Comparison of ENCODE assay signal across 16 cellular contexts in genomic region chr1:201984446-201984845, GRCh38. TPM values are rescaled to one million over a fixed set of nuclear protein-coding genes. Genes with fewer than 3 reads are reported as not detected.
DNase-seq lines count a peak whose midpoint lies in the region; ATAC-seq, FAIRE-seq and TF ChIP-seq lines count a peak whose summit lies in the region.
"Had no signal": no experiment of that assay in that cellular context is flagged by ENCODE, and none has a peak within 500 bp of the region (broad histone marks: within the 10 kb centered on the region; RNA-seq: fewer than 3 reads in every experiment).

No MANE protein-coding gene starts in this region.

- peaks cover 24% of the 10 kb centered on the region for H3K4me1 Mint-ChIP-seq in T-helper 17 cell
- H3K4me1 Mint-ChIP-seq in immature natural killer cell = peaks cover 24 to 33% of the 10 kb centered on the region in 2 donors

- H3K27ac ChIP-seq in HepG2 (ENCODE audit: extremely low read length, insufficient read depth, low read length) (no peak overlapping the region), right lobe of liver (no peak overlapping the region), upper lobe of right lung (no peak overlapping the region)
- H3K27ac ChIP-seq: parathyroid adenoma had no signal

- ATAC-seq in HepG2 (no peak), right lobe of liver (no peak), T-helper 17 cell (no peak), upper lobe of right lung (no peak), HG02973 (IDR thresholded peaks at IDR 0.05; ENCODE audit: unreplicated experiment) (no peak)

- H3K27ac Mint-ChIP-seq in T-helper 17 cell (peak overlapping the region; percentile 96), immature natural killer cell (peak overlapping the region in 5 of 6 donors; percentile 20 to 90 (median 53))

- no TSS peak for BruUV-seq in HepG2 (replicated peaks; lab: Mats Ljungman, UMichigan)

- peak overlapping the region; percentile 92 for H3K4me2 ChIP-seq in HepG2 (ENCODE audit: low read depth, low read length)

- FAIRE-seq in HepG2 (lab: Jason Lieb, UNC) = no peak
- FAIRE-seq in RCC 7860 (lab: Jason Lieb, UNC) = no peak
- FAIRE-seq: GM12892 had no signal

- CTCF ChIA-PET in HepG2 (lab: Yijun Ruan, JAX; ENCODE audit: low intra/inter-chr PET ratio, low total read pairs) = no interaction called here

- H3K9ac ChIP-seq in HepG2 (ENCODE audit: insufficient read depth, low read depth, low read length) = no peak overlapping the region
- H3K9ac ChIP-seq: parathyroid adenoma had no signal

- H3K4me1 ChIP-seq in HepG2 (ENCODE audit: insufficient read depth, low read length) = peaks cover 26% of the 10 kb centered on the region
- peaks cover 0 to 15% (median 0%) of the 10 kb centered on the region in 4 donors for H3K4me1 ChIP-seq in right lobe of liver
- H3K4me1 ChIP-seq in upper lobe of right lung = peaks cover 13% of the 10 kb centered on the region
- H3K4me1 ChIP-seq: parathyroid adenoma had no signal

- H3K27me3 Mint-ChIP-seq in T-helper 17 cell = no peaks in the 10 kb centered on the region
- H3K27me3 Mint-ChIP-seq in immature natural killer cell (ENCODE audit: low read depth in 3 of 3) = peaks cover 2 to 5% (median 4%) of the 10 kb centered on the region in 3 donors

- peaks cover 30% of the 10 kb centered on the region for H3K79me2 ChIP-seq in HepG2 (ENCODE audit: insufficient read depth, low read length)
- H3K79me2 ChIP-seq: parathyroid adenoma had no signal

- in situ Hi-C loops in HepG2 (cut with HindIII; ENCODE audit: extremely low pct_ligation_motif_present, low pct_unique_long_range_greater_than_20kb) = no loop called here

- H4K20me1 ChIP-seq in HepG2 (ENCODE audit: insufficient read depth, low read length) = no peaks in the 10 kb centered on the region

- H3K27me3 ChIP-seq in HepG2 (ENCODE audit: control insufficient read depth in 1 of 2, insufficient read depth in 2 of 2, low read length in 2 of 2) (no peaks in the 10 kb centered on the region), right lobe of liver (no peaks in the 10 kb centered on the region), upper lobe of right lung (no peaks in the 10 kb centered on the region)
- H3K27me3 ChIP-seq: dorsolateral prefrontal cortex had no signal

- H3K36me3 ChIP-seq in HepG2 (replicated peaks in 1 of 2; ENCODE audit: control insufficient read depth in 1 of 2, insufficient read depth in 2 of 2, low read length in 2 of 2) (peaks cover 4 to 16% of the 10 kb centered on the region in 2 experiments; a peak in 3 of 5 replicates), right lobe of liver (peaks cover 0 to 8% (median 0%) of the 10 kb centered on the region in 4 donors), upper lobe of right lung (peaks cover 9% of the 10 kb centered on the region)

- DNase-seq in HepG2 (ENCODE audit: low spot score) = no peak
- DNase-seq in right lobe of liver = no peak
- DNase-seq in T-helper 17 cell = no peak
- DNase-seq in immature natural killer cell = no peak
- peak; percentile 1 for DNase-seq in upper lobe of right lung
- no peak for DNase-seq in RCC 7860 (ENCODE audit: low spot score)
- no peak for DNase-seq in NCI-H146 treated with DMSO at 0.1 percent for 48 hours (lab: John Stamatoyannopoulos, UW; ENCODE audit: unreplicated experiment)
- DNase-seq: activated CD4-positive, CD25-positive, alpha-beta regulatory T cell; aorta; dorsolateral prefrontal cortex; NCI-H1092; NCI-H345 had no signal

- H3K36me3 Mint-ChIP-seq in T-helper 17 cell (ENCODE audit: low read depth) = peaks cover 3% of the 10 kb centered on the region
- H3K36me3 Mint-ChIP-seq in immature natural killer cell = peaks cover 0 to 3% (median 0%) of the 10 kb centered on the region in 3 donors

- H3K4me3 Mint-ChIP-seq in T-helper 17 cell = peak overlapping the region; percentile 100
- H3K4me3 Mint-ChIP-seq in immature natural killer cell = peak overlapping the region in 4 of 5 donors; percentile 0 to 99 (median 18)

- TF ChIP-seq POLR2A in HepG2 (IDR thresholded peaks at IDR 0.05; ENCODE audit: insufficient read depth in 1 of 2, low read depth in 2 of 2, low read length in 2 of 2) = no peak
- TF ChIP-seq POLR2A in right lobe of liver (IDR thresholded peaks at IDR 0.05) = no peak

- POLR2A ChIA-PET in HepG2 (lab: Yijun Ruan, JAX) = no interaction called here

- no peak overlapping the region for H2AFZ ChIP-seq in HepG2 (ENCODE audit: low read length)
- H2AFZ ChIP-seq: parathyroid adenoma had no signal

- TF ChIP-seq CTCF in HepG2 (CRISPR knock-in tag; IDR thresholded peaks at IDR 0.05) = no peak
- no peak for TF ChIP-seq CTCF in right lobe of liver (IDR thresholded peaks at IDR 0.05)
- no peak for TF ChIP-seq CTCF in upper lobe of right lung (IDR thresholded peaks at IDR 0.05)

- no peaks in the 10 kb centered on the region for H3K9me3 Mint-ChIP-seq in immature natural killer cell

- TF ChIP-seq EP300 in HepG2 (IDR thresholded peaks at IDR 0.05; ENCODE audit: low read depth in 2 of 2, low read length in 2 of 2) (no peak), HepG2 (CRISPR knock-in tag; IDR thresholded peaks at IDR 0.05; ENCODE audit: borderline replicate concordance) (no peak)

- no peak overlapping the region; a peak in 2 of 6 replicates for H3K4me3 ChIP-seq in HepG2 (replicated peaks in 1 of 3; ENCODE audit: insufficient read depth in 1 of 3, low read depth in 2 of 3, low read length in 3 of 3)
- H3K4me3 ChIP-seq in right lobe of liver = no peak overlapping the region
- H3K4me3 ChIP-seq in upper lobe of right lung = no peak overlapping the region
- H3K4me3 ChIP-seq: lung had no signal

- no peak for TF ChIP-seq RAD21 in HepG2 (CRISPR knock-in tag; IDR thresholded peaks at IDR 0.05)

- 94% methylated on average over 3 of the region's 3 CpGs for WGBS in HepG2 (ENCODE audit: low lambda C conversion rate)
- WGBS in right lobe of liver (ENCODE audit: insufficient coverage, low coverage, low lambda C conversion rate, missing lambda C conversion rate) = 92% methylated on average over 3 of the region's 3 CpGs

- intact Hi-C loops in HepG2 (cut with micrococcal nuclease; ENCODE audit: unreplicated experiment) (loop anchor here (5.0 kb wide), 1 partner anchor 97 kb away; the partner anchor contains the start of gene SHISA4), right lobe of liver (cut with DNase I) (no loop called here), upper lobe of right lung (cut with DNase I) (no loop called here)

- H3K9me3 ChIP-seq in HepG2 (ENCODE audit: low read length) = no peaks in the 10 kb centered on the region
- H3K9me3 ChIP-seq in right lobe of liver = no peaks in the 10 kb centered on the region
- no peaks in the 10 kb centered on the region for H3K9me3 ChIP-seq in T-helper 17 cell (ENCODE audit: control insufficient read depth, low read length, poor library complexity, severe bottlenecking)
- H3K9me3 ChIP-seq in upper lobe of right lung = no peaks in the 10 kb centered on the region

RNA-seq across cellular contexts. Expression of gene RNPEP, which starts 2.0 kb away (rescaled TPM):
- total RNA-seq in HepG2 (2016; rRNA removed; fragmentation: Illumina TruSeq; extraction: Trizol) (38.4 and 39.5 TPM in 2 replicates), right lobe of liver (10 to 100 TPM; 28.9 to 51.5 (median 41.3) TPM), T-helper 17 cell (10 to 100 TPM; 21.4 to 28.6 TPM), upper lobe of right lung (61.7 TPM)
- 7.3 and 9.5 TPM in 2 replicates for total RNA-seq in HepG2 (2016; cell fraction: cytosol; rRNA removed; fragmentation: Illumina TruSeq; extraction: Trizol; ENCODE audit: low read depth)
- 34.4 and 39.3 TPM in 2 replicates for total RNA-seq in HepG2 (2016; cell fraction: insoluble cytoplasmic fraction; rRNA removed; fragmentation: Illumina TruSeq; extraction: Trizol)
- 12.6 and 12.8 TPM in 2 replicates for total RNA-seq in HepG2 (2016; cell fraction: membrane; rRNA removed; fragmentation: Illumina TruSeq; extraction: Trizol)
- total RNA-seq in HepG2 (2016; cell fraction: nucleus; rRNA removed; fragmentation: Illumina TruSeq; extraction: Trizol) = 21.9 and 25.1 TPM in 2 replicates
- polyA plus RNA-seq in HepG2 (2011; rRNA removed) (18.1 and 20.6 TPM in 2 replicates), immature natural killer cell (10 to 100 TPM; 35.6 to 61.6 (median 57.8) TPM)
- 12.3 and 14.6 TPM in 2 replicates for polyA plus RNA-seq in HepG2 (2011; cell fraction: cytosol; rRNA removed)
- polyA plus RNA-seq in HepG2 (2011; cell fraction: nucleus; rRNA removed) = 20.7 and 21.2 TPM in 2 replicates
- polyA plus RNA-seq in HepG2 (2012) = 24.3 and 34.0 TPM in 2 replicates
- 4.3 and 5.1 TPM in 2 replicates for polyA plus RNA-seq in HepG2 (2016; cell fraction: cytosol; fragmentation: Illumina TruSeq; extraction: Trizol; ENCODE audit: low read depth)
- polyA plus RNA-seq in HepG2 (2016; cell fraction: insoluble cytoplasmic fraction; fragmentation: Illumina TruSeq; extraction: Trizol; ENCODE audit: low read depth) = 42.3 and 55.4 TPM in 2 replicates
- 9.4 and 10.7 TPM in 2 replicates for polyA plus RNA-seq in HepG2 (2016; cell fraction: membrane; fragmentation: Illumina TruSeq; extraction: Trizol; ENCODE audit: low read depth)
- 56.7 and 59.2 TPM in 2 replicates for polyA plus RNA-seq in HepG2 (2016; cell fraction: nucleus; fragmentation: Illumina TruSeq; extraction: Trizol; ENCODE audit: insufficient read depth, low read depth)
- polyA minus RNA-seq in HepG2 (2011; rRNA and poly(A)+ RNA removed; ENCODE audit: low replicate concordance) = 36.5 and 72.3 TPM in 2 replicates
- polyA minus RNA-seq in HepG2 (2011; cell fraction: cytosol; rRNA and poly(A)+ RNA removed) = 10.2 and 16.1 TPM in 2 replicates
- polyA minus RNA-seq in HepG2 (2011; cell fraction: nucleus; rRNA and poly(A)+ RNA removed) = 9.2 and 9.7 TPM in 2 replicates

RNA-seq across cellular contexts. Expression of gene ELF3, which starts 25.9 kb away (rescaled TPM):
- total RNA-seq in HepG2 (2016; rRNA removed; fragmentation: Illumina TruSeq; extraction: Trizol) = 7.9 and 11.5 TPM in 2 replicates
- 2.7 and 3.4 TPM in 2 replicates for total RNA-seq in HepG2 (2016; cell fraction: cytosol; rRNA removed; fragmentation: Illumina TruSeq; extraction: Trizol; ENCODE audit: low read depth)
- total RNA-seq in HepG2 (2016; cell fraction: insoluble cytoplasmic fraction; rRNA removed; fragmentation: Illumina TruSeq; extraction: Trizol) = 10.4 and 13.3 TPM in 2 replicates
- 6.2 and 6.3 TPM in 2 replicates for total RNA-seq in HepG2 (2016; cell fraction: membrane; rRNA removed; fragmentation: Illumina TruSeq; extraction: Trizol)
- 12.6 and 14.1 TPM in 2 replicates for total RNA-seq in HepG2 (2016; cell fraction: nucleus; rRNA removed; fragmentation: Illumina TruSeq; extraction: Trizol)
- 55.1 and 85.6 TPM in 2 replicates for polyA plus RNA-seq in HepG2 (2011; rRNA removed)
- 53.6 and 65.9 TPM in 2 replicates for polyA plus RNA-seq in HepG2 (2011; cell fraction: cytosol; rRNA removed)
- 100 and 160 TPM in 2 replicates for polyA plus RNA-seq in HepG2 (2011; cell fraction: nucleus; rRNA removed)
- 23.2 and 51.8 TPM in 2 replicates for polyA plus RNA-seq in HepG2 (2012)
- polyA plus RNA-seq in HepG2 (2016; cell fraction: cytosol; fragmentation: Illumina TruSeq; extraction: Trizol; ENCODE audit: low read depth) = 1.3 and 1.4 TPM in 2 replicates
- 8.0 and 8.3 TPM in 2 replicates for polyA plus RNA-seq in HepG2 (2016; cell fraction: insoluble cytoplasmic fraction; fragmentation: Illumina TruSeq; extraction: Trizol; ENCODE audit: low read depth)
- 1.5 and 2.1 TPM in 2 replicates for polyA plus RNA-seq in HepG2 (2016; cell fraction: membrane; fragmentation: Illumina TruSeq; extraction: Trizol; ENCODE audit: low read depth)
- 32.7 and 37.5 TPM in 2 replicates for polyA plus RNA-seq in HepG2 (2016; cell fraction: nucleus; fragmentation: Illumina TruSeq; extraction: Trizol; ENCODE audit: insufficient read depth, low read depth)
- 97.8 and 144 TPM in 2 replicates for polyA minus RNA-seq in HepG2 (2011; rRNA and poly(A)+ RNA removed; ENCODE audit: low replicate concordance)
- 37.5 and 50.6 TPM in 2 replicates for polyA minus RNA-seq in HepG2 (2011; cell fraction: cytosol; rRNA and poly(A)+ RNA removed)
- 25.4 and 41.9 TPM in 2 replicates for polyA minus RNA-seq in HepG2 (2011; cell fraction: nucleus; rRNA and poly(A)+ RNA removed)
- 100 to 1,000 TPM in 1 of 6 experiments, 10 to 100 TPM in 5; 12.6 to 266 (median 57.8) TPM for total RNA-seq in right lobe of liver
- total RNA-seq in T-helper 17 cell = 1 to 10 TPM; 1.6 to 2.0 TPM
- under 1 TPM in 1 of 3 donors, not detected in 2; 0.26 TPM for polyA plus RNA-seq in immature natural killer cell
- total RNA-seq in upper lobe of right lung = 62.9 TPM

RNA-seq across cellular contexts. Expression of gene TIMM17A, which starts 29.1 kb away (rescaled TPM):
- 97.8 and 115 TPM in 2 replicates for total RNA-seq in HepG2 (2016; rRNA removed; fragmentation: Illumina TruSeq; extraction: Trizol)
- total RNA-seq in HepG2 (2016; cell fraction: cytosol; rRNA removed; fragmentation: Illumina TruSeq; extraction: Trizol; ENCODE audit: low read depth) = 11.9 and 13.6 TPM in 2 replicates
- total RNA-seq in HepG2 (2016; cell fraction: insoluble cytoplasmic fraction; rRNA removed; fragmentation: Illumina TruSeq; extraction: Trizol) = 101 and 122 TPM in 2 replicates
- 28.7 and 32.9 TPM in 2 replicates for total RNA-seq in HepG2 (2016; cell fraction: membrane; rRNA removed; fragmentation: Illumina TruSeq; extraction: Trizol)
- 60.9 and 62.3 TPM in 2 replicates for total RNA-seq in HepG2 (2016; cell fraction: nucleus; rRNA removed; fragmentation: Illumina TruSeq; extraction: Trizol)
- 41.2 and 50.8 TPM in 2 replicates for polyA plus RNA-seq in HepG2 (2011; rRNA removed)
- polyA plus RNA-seq in HepG2 (2011; cell fraction: cytosol; rRNA removed) = 21.0 and 31.9 TPM in 2 replicates
- polyA plus RNA-seq in HepG2 (2011; cell fraction: nucleus; rRNA removed) = 13.4 and 17.3 TPM in 2 replicates
- polyA plus RNA-seq in HepG2 (2012) = 33.7 and 42.3 TPM in 2 replicates
- polyA plus RNA-seq in HepG2 (2016; cell fraction: cytosol; fragmentation: Illumina TruSeq; extraction: Trizol; ENCODE audit: low read depth) = 10.8 and 12.4 TPM in 2 replicates
- 102 and 120 TPM in 2 replicates for polyA plus RNA-seq in HepG2 (2016; cell fraction: insoluble cytoplasmic fraction; fragmentation: Illumina TruSeq; extraction: Trizol; ENCODE audit: low read depth)
- 20.6 and 23.3 TPM in 2 replicates for polyA plus RNA-seq in HepG2 (2016; cell fraction: membrane; fragmentation: Illumina TruSeq; extraction: Trizol; ENCODE audit: low read depth)
- polyA plus RNA-seq in HepG2 (2016; cell fraction: nucleus; fragmentation: Illumina TruSeq; extraction: Trizol; ENCODE audit: insufficient read depth, low read depth) = 92.4 and 105 TPM in 2 replicates
- 20.7 and 68.8 TPM in 2 replicates for polyA minus RNA-seq in HepG2 (2011; rRNA and poly(A)+ RNA removed; ENCODE audit: low replicate concordance)
- polyA minus RNA-seq in HepG2 (2011; cell fraction: cytosol; rRNA and poly(A)+ RNA removed) = 12.0 and 12.4 TPM in 2 replicates
- 29.9 and 30.0 TPM in 2 replicates for polyA minus RNA-seq in HepG2 (2011; cell fraction: nucleus; rRNA and poly(A)+ RNA removed)
- total RNA-seq in right lobe of liver = 10 to 100 TPM; 26.5 to 44.1 (median 38.1) TPM
- total RNA-seq in T-helper 17 cell = 10 to 100 TPM; 36.8 to 48.4 TPM
- polyA plus RNA-seq in immature natural killer cell = 10 to 100 TPM; 34.3 to 42.9 (median 34.7) TPM
- 33.9 TPM for total RNA-seq in upper lobe of right lung

RNA-seq across cellular contexts. Expression of gene LMOD1, which starts 38.1 kb away (rescaled TPM):
- not detected in 2 replicates for total RNA-seq in HepG2 (2016; rRNA removed; fragmentation: Illumina TruSeq; extraction: Trizol)
- total RNA-seq in HepG2 (2016; cell fraction: cytosol; rRNA removed; fragmentation: Illumina TruSeq; extraction: Trizol; ENCODE audit: low read depth) = not detected in 2 replicates
- total RNA-seq in HepG2 (2016; cell fraction: insoluble cytoplasmic fraction; rRNA removed; fragmentation: Illumina TruSeq; extraction: Trizol) = not detected in 2 replicates
- total RNA-seq in HepG2 (2016; cell fraction: membrane; rRNA removed; fragmentation: Illumina TruSeq; extraction: Trizol) = not detected in 2 replicates
- total RNA-seq in HepG2 (2016; cell fraction: nucleus; rRNA removed; fragmentation: Illumina TruSeq; extraction: Trizol) = not detected in 2 replicates
- polyA plus RNA-seq in HepG2 (2011; rRNA removed) = not detected in 2 replicates
- 0.01 TPM in 1 of 2 replicates, not detected in the other for polyA plus RNA-seq in HepG2 (2011; cell fraction: cytosol; rRNA removed)
- not detected in 2 replicates for polyA plus RNA-seq in HepG2 (2011; cell fraction: nucleus; rRNA removed)
- not detected in 2 replicates for polyA plus RNA-seq in HepG2 (2012)
- polyA plus RNA-seq in HepG2 (2016; cell fraction: cytosol; fragmentation: Illumina TruSeq; extraction: Trizol; ENCODE audit: low read depth) = not detected in 2 replicates
- not detected in 2 replicates for polyA plus RNA-seq in HepG2 (2016; cell fraction: insoluble cytoplasmic fraction; fragmentation: Illumina TruSeq; extraction: Trizol; ENCODE audit: low read depth)
- not detected in 2 replicates for polyA plus RNA-seq in HepG2 (2016; cell fraction: membrane; fragmentation: Illumina TruSeq; extraction: Trizol; ENCODE audit: low read depth)
- polyA plus RNA-seq in HepG2 (2016; cell fraction: nucleus; fragmentation: Illumina TruSeq; extraction: Trizol; ENCODE audit: insufficient read depth, low read depth) = not detected in 2 replicates
- 0.07 TPM in 1 of 2 replicates, not detected in the other for polyA minus RNA-seq in HepG2 (2011; rRNA and poly(A)+ RNA removed; ENCODE audit: low replicate concordance)
- not detected in 2 replicates for polyA minus RNA-seq in HepG2 (2011; cell fraction: cytosol; rRNA and poly(A)+ RNA removed)
- not detected in 2 replicates for polyA minus RNA-seq in HepG2 (2011; cell fraction: nucleus; rRNA and poly(A)+ RNA removed)
- total RNA-seq in right lobe of liver = 1 to 10 TPM; 1.1 to 3.5 (median 2.1) TPM
- total RNA-seq in T-helper 17 cell = not detected
- polyA plus RNA-seq in immature natural killer cell = not detected
- 38.3 TPM for total RNA-seq in upper lobe of right lung
